Comparison of ENCODE assay signal across 1 cellular context in the genomic region with DNA sequence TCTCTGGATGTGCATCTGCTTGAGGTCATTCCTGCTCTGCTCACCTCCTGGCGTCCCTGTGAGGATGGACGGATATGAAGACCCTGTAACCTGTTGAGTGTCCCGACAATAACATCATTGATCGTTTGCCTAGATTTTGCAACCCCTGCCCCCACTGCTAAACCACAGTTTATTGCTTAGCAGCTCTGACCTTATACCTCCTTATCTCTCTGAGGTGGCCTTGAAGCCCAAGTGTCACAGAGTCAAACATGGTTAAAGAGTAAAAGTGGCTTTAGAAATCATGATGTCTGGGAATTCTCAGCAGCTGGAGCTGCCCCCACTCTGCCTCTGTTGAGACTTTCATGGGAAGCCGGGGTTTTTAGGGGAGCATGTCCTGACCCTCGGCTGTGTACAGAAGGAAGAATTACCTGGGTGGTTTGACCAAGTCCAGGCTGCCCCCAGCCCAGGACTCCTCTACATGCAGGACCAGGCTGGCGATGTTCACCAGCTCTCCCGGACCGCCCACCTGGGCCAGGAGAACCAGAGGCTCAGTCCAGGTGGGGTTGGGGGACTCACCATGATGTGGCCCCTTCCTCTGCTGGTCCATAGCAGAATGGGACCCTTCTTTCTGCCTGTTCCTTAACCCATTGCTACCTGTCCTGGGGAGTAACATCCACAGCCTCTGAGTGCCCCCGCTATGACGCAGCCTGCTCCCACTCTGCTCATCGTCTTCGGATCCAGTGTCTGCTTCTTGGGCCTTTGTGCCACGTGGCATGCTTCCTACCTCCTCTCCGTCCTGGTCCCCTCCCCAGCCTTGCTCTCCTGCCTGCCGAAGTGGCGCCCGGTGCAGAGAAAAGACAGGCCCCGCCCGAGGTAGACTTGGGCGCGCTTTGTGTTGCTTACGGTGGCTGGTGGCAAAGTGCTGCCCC.
TF ChIP-seq lines count a peak whose summit lies in the region.

No MANE protein-coding gene starts in this region.

TF ChIP-seq in HepG2, 621 proteins besides CTCF, POLR2A, EP300 and RAD21 (continued from another document and continues in another):
- TF ChIP-seq KIAA2018 (CRISPR knock-in tag; IDR thresholded peaks at IDR 0.05; ENCODE audit: borderline replicate concordance), result no peak
- TF ChIP-seq ZNF292 (CRISPR knock-in tag; IDR thresholded peaks at IDR 0.05; ENCODE audit: borderline replicate concordance, low read depth), result peak; percentile 56; the same call in 1 of the 2 replicates
- peak; percentile 97 for TF ChIP-seq ZBTB7B (CRISPR knock-in tag; IDR thresholded peaks at IDR 0.05)
- 0 out of 2 replicates have a peak, but pooled peaks have one; percentile 52 for TF ChIP-seq NFIC (IDR thresholded peaks at IDR 0.05; ENCODE audit: low read length)
- TF ChIP-seq ZNF558 (CRISPR knock-in tag; IDR thresholded peaks at IDR 0.05; ENCODE audit: borderline replicate concordance), result no peak
- no peak for TF ChIP-seq PTBP1 (IDR thresholded peaks at IDR 0.05; ENCODE audit: low read depth, low read length, poor library complexity, severe bottlenecking)
- TF ChIP-seq TGIF2 (CRISPR knock-in tag; IDR thresholded peaks at IDR 0.05), result 0 out of 2 replicates have a peak, but pooled peaks have one; percentile 18
- TF ChIP-seq RXRA (CRISPR knock-in tag; IDR thresholded peaks at IDR 0.05), result peak; percentile 18; the same call in 1 of the 2 replicates
- 0 out of 2 replicates have a peak, but pooled peaks have one; percentile 28 for TF ChIP-seq ZFP1 (CRISPR knock-in tag; IDR thresholded peaks at IDR 0.05)
- TF ChIP-seq, protein P1, sequence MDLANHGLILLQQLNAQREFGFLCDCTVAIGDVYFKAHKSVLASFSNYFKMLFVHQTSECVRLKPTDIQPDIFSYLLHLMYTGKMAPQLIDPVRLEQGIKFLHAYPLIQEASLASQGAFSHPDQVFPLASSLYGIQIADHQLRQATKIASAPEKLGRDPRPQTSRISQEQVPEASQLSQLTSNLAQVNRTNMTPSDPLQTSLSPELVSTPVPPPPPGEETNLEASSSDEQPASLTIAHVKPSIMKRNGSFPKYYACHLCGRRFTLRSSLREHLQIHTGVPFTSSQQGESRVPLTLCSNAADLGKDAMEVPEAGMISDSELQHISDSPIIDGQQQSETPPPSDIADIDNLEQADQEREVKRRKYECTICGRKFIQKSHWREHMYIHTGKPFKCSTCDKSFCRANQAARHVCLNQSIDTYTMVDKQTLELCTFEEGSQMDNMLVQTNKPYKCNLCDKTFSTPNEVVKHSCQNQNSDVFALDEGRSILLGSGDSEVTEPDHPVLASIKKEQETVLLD (CRISPR knock-in tag; IDR thresholded peaks at IDR 0.05; ENCODE audit: low read depth), result no peak
- TF ChIP-seq RXRB (CRISPR knock-in tag; IDR thresholded peaks at IDR 0.05; ENCODE audit: borderline replicate concordance), result peak; percentile 84
- TF ChIP-seq CEBPG (CRISPR knock-in tag; IDR thresholded peaks at IDR 0.05), result peak; percentile 78
- TF ChIP-seq ZNF788 (CRISPR knock-in tag; IDR thresholded peaks at IDR 0.05; ENCODE audit: borderline replicate concordance), result 0 out of 2 replicates have a peak, but pooled peaks have one; percentile 8
- TF ChIP-seq SKI (IDR thresholded peaks at IDR 0.05; ENCODE audit: partially characterized antibody), result no peak
- TF ChIP-seq YEATS4 (CRISPR knock-in tag; IDR thresholded peaks at IDR 0.05; ENCODE audit: borderline replicate concordance), result peak; percentile 33; the same call in 1 of the 2 replicates
- TF ChIP-seq FOXO1 (CRISPR knock-in tag; IDR thresholded peaks at IDR 0.05), result peak; percentile 69
- TF ChIP-seq, protein P2, sequence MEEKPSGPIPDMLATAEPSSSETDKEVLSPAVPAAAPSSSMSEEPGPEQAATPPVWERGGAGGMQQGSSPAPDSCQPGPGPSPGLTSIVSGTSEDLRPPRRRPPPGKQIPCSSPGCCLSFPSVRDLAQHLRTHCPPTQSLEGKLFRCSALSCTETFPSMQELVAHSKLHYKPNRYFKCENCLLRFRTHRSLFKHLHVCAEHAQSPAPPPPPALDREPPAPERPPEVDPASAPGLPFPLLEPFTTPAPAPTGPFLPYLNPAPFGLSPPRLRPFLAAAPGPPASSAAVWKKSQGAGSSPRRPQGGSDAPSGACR (CRISPR knock-in tag; IDR thresholded peaks at IDR 0.05), result 0 out of 2 replicates have a peak, but pooled peaks have one; percentile 45
- TF ChIP-seq PATZ1 (CRISPR knock-in tag; IDR thresholded peaks at IDR 0.05), result peak; percentile 85
- TF ChIP-seq FOXA3 (CRISPR knock-in tag; IDR thresholded peaks at IDR 0.05), result peak; percentile 46; the same call in 1 of the 2 replicates
- peak; percentile 4; the same call in 1 of the 2 replicates for TF ChIP-seq BORCS8-MEF2B (CRISPR knock-in tag; IDR thresholded peaks at IDR 0.05)
- no peak for TF ChIP-seq PAX8 (CRISPR knock-in tag; IDR thresholded peaks at IDR 0.05; ENCODE audit: borderline replicate concordance)
- TF ChIP-seq, protein P3, sequence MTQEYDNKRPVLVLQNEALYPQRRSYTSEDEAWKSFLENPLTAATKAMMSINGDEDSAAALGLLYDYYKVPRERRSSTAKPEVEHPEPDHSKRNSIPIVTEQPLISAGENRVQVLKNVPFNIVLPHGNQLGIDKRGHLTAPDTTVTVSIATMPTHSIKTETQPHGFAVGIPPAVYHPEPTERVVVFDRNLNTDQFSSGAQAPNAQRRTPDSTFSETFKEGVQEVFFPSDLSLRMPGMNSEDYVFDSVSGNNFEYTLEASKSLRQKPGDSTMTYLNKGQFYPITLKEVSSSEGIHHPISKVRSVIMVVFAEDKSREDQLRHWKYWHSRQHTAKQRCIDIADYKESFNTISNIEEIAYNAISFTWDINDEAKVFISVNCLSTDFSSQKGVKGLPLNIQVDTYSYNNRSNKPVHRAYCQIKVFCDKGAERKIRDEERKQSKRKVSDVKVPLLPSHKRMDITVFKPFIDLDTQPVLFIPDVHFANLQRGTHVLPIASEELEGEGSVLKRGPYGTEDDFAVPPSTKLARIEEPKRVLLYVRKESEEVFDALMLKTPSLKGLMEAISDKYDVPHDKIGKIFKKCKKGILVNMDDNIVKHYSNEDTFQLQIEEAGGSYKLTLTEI (CRISPR knock-in tag; conservative IDR thresholded peaks at IDR 0.05), result no peak
- peak; percentile 93 for TF ChIP-seq NR2F6 (IDR thresholded peaks at IDR 0.05)
- TF ChIP-seq NR2F6 (CRISPR knock-in tag; IDR thresholded peaks at IDR 0.05), result peak; percentile 65
- peak; percentile 27; the same call in 1 of the 2 replicates for TF ChIP-seq REPIN1 (CRISPR knock-in tag; IDR thresholded peaks at IDR 0.05; ENCODE audit: borderline replicate concordance, low read depth)
- TF ChIP-seq ZKSCAN5 (CRISPR knock-in tag; IDR thresholded peaks at IDR 0.05), result 0 out of 2 replicates have a peak, but pooled peaks have one; percentile 42
- TF ChIP-seq NCOR1 (IDR thresholded peaks at IDR 0.05; ENCODE audit: borderline replicate concordance, low read length), result peak; percentile 33; the same call in 1 of the 2 replicates
- no peak for TF ChIP-seq PLRG1 (conservative IDR thresholded peaks at IDR 0.05)
- peak; percentile 45; the same call in 1 of the 2 replicates for TF ChIP-seq ZBTB25 (CRISPR knock-in tag; IDR thresholded peaks at IDR 0.05)
- peak; percentile 55; the same call in 1 of the 2 replicates for TF ChIP-seq CREM (IDR thresholded peaks at IDR 0.05)
- no peak for TF ChIP-seq CREM (CRISPR knock-in tag; IDR thresholded peaks at IDR 0.05)
- peak; percentile 85 for TF ChIP-seq HNF4A (CRISPR knock-in tag; IDR thresholded peaks at IDR 0.05)
- 0 out of 4 replicates have a peak, but pooled peaks of 1 of the 2 experiments have one; percentile 50 for TF ChIP-seq HMGXB4 (CRISPR knock-in tag; IDR thresholded peaks at IDR 0.05; ENCODE audit: borderline replicate concordance in 1 of 2, low read depth in 1 of 2)
- peak; percentile 48; the same call in 1 of the 2 replicates for TF ChIP-seq NR2C2 (CRISPR knock-in tag; IDR thresholded peaks at IDR 0.05; ENCODE audit: borderline replicate concordance)
- no peak for TF ChIP-seq ZBTB3 (CRISPR knock-in tag; IDR thresholded peaks at IDR 0.05; ENCODE audit: borderline replicate concordance, low read depth)
- peak; percentile 78; the same call in 1 of the 2 replicates for TF ChIP-seq KDM6A (CRISPR knock-in tag; IDR thresholded peaks at IDR 0.05; ENCODE audit: low read depth)
- TF ChIP-seq HNRNPL (IDR thresholded peaks at IDR 0.05; ENCODE audit: low read depth, low read length), result peak; percentile 57; the same call in 1 of the 2 replicates
- peak; percentile 30; the same call in 1 of the 2 replicates for TF ChIP-seq PHF21A (CRISPR knock-in tag; IDR thresholded peaks at IDR 0.05)
- TF ChIP-seq KDM2A (CRISPR knock-in tag; IDR thresholded peaks at IDR 0.05; ENCODE audit: borderline replicate concordance, low read depth), result no peak
- no peak for TF ChIP-seq ZNF12 (CRISPR knock-in tag; IDR thresholded peaks at IDR 0.05)
- TF ChIP-seq AGO2 (optimal IDR thresholded peaks at IDR 0.05; ENCODE audit: low read depth, low read length), result peak; percentile 67
